8 cellular contexts compared by ENCODE assay signal in the genomic region with DNA sequence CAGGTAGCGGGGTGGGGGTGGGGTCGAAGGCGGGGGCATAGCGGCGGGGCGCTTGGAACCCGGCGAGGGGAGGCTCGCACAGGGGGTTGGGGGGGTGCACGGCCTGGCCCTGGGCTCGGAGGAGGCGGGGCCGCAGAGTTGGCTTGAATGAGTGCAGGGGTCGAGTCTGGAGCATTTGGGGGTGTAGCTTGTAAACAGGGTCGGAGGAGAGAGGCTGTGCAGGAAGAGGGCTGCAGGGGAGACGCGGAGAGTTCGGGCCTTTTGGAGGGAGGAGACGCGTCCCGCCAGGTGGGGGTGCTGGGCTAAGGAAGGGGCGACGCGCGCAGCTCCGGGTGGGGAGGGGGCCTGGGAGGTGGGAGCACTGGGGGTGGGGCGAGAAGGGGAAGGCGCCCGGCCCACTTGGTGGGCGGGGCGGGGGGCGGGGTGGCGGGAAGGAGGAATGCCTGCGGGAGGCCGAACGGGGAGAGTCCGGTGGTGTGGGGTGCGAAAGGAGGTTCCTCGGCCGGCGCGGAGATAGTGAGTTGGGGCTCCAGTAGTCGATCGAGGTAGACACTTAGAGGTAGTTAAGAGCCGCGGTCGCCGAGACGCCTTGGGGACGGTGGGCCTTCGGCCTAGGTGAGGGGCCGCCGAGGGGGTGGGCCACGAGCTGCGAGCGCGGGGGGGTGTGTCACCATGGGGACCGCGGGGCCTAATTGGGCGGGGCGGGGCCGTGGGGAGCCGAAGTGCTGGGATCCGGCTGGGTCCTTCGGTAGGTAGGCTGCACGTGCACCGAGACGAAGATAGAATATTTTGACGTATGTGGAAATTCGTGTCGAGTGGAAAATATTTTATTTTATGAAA. TPM values are rescaled to one million over a fixed set of nuclear protein-coding genes. Genes with fewer than 3 reads are reported as not detected.
A peak's percentile ranks its signal among the peaks of the same experiment; 100 is the strongest.
DNase-seq lines count a peak whose midpoint lies in the region; ATAC-seq and TF ChIP-seq lines count a peak whose summit lies in the region.

No MANE protein-coding gene starts in this region.

- intact Hi-C loops in Right ventricle myocardium superior (cut with DNase I) (loop anchor here (10.0 kb wide), 2 partner anchors 121 to 321 kb away; partner anchors contain the start of gene FBXO11), transverse colon (cut with DNase I; ENCODE audit: low total_unique reads) (loop anchor here (5.0 kb wide), 1 partner anchor 124 kb away; the partner anchor contains the start of gene FBXO11)

- 1 to 4% methylated on average over 6 to 56 of the region's 71 CpGs for WGBS in transverse colon (ENCODE audit: low coverage in 1 of 2), 2 donors

- in situ Hi-C loops in G401 (cut with HindIII; ENCODE audit: low sequenced_read_pairs) (no loop called here), HAP-1 (cut with MboI; ENCODE audit: low sequenced_read_pairs) (no loop called here), transverse colon (cut with MboI; ENCODE audit: low pct_ligation_motif_present in 1 of 4, low pct_unique_long_range_greater_than_20kb in 1 of 4, low sequenced_read_pairs in 3 of 4) (loop anchor here in 1 of 4 donors (10.0 kb wide), 1 partner anchor 121 kb away; the partner anchor contains the start of gene FBXO11)

- H3K4me3 ChIP-seq in HAP-1 (peak overlapping the region; percentile 91), MG63 (peak overlapping the region; percentile 87), transverse colon (peak overlapping the region; percentile 42 to 88 (median 83))

- DNase-seq in G401 (ENCODE audit: low spot score) (peak; percentile 41), HAP-1 (ENCODE audit: low spot score in 2 of 2) (peak; percentile 47 to 89), MG63 (peak; percentile 75), SKM-1 treated with dmso at 0.1 percent for 144 hours (lab: John Stamatoyannopoulos, UW; ENCODE audit: unreplicated experiment) (peak; percentile 54), Right ventricle myocardium superior (peak; percentile 75), pons (ENCODE audit: low spot score) (peak; percentile 41), transverse colon (peak; percentile 79)
- DNase-seq in activated naive CD8-positive, alpha-beta T cell treated with anti-CD3 and anti-CD28 coated beads for 36 hours: peak; percentile 76

- H3K36me3 ChIP-seq in HAP-1 (replicated peaks) (peaks cover 24% of the 10 kb centered on the region), MG63 (peaks cover 23% of the 10 kb centered on the region), transverse colon (no peaks in the 10 kb centered on the region)

- TF ChIP-seq CTCF in transverse colon (IDR thresholded peaks at IDR 0.05): no peak

- H3K27me3 Mint-ChIP-seq in activated naive CD8-positive, alpha-beta T cell treated with anti-CD3 and anti-CD28 coated beads for 36 hours: peaks cover 3% of the 10 kb centered on the region

- H3K9me3 Mint-ChIP-seq in activated naive CD8-positive, alpha-beta T cell treated with anti-CD3 and anti-CD28 coated beads for 36 hours: no peaks in the 10 kb centered on the region

- peaks cover 28% of the 10 kb centered on the region for H3K36me3 Mint-ChIP-seq in activated naive CD8-positive, alpha-beta T cell treated with anti-CD3 and anti-CD28 coated beads for 36 hours

- peaks cover 12% of the 10 kb centered on the region for H3K4me1 Mint-ChIP-seq in activated naive CD8-positive, alpha-beta T cell treated with anti-CD3 and anti-CD28 coated beads for 36 hours

- peaks cover 9% of the 10 kb centered on the region; the same call in 1 of the 2 replicates for H3K4me1 ChIP-seq in HAP-1
- H3K4me1 ChIP-seq in transverse colon: peaks cover 9 to 24% (median 19%) of the 10 kb centered on the region in 4 donors

- no peaks in the 10 kb centered on the region; the same call in 1 of the 2 replicates for H3K9me3 ChIP-seq in HAP-1
- no peaks in the 10 kb centered on the region for H3K9me3 ChIP-seq in MG63
- no peaks in the 10 kb centered on the region for H3K9me3 ChIP-seq in transverse colon

- peak overlapping the region; percentile 93 for H3K4me3 Mint-ChIP-seq in activated naive CD8-positive, alpha-beta T cell treated with anti-CD3 and anti-CD28 coated beads for 36 hours

- TF ChIP-seq EP300 in transverse colon (IDR thresholded peaks at IDR 0.05; ENCODE audit: low read depth): no peak

- H3K27me3 ChIP-seq in HAP-1 (ENCODE audit: low read depth) (no peaks in the 10 kb centered on the region), MG63 (no peaks in the 10 kb centered on the region), transverse colon (no peaks in the 10 kb centered on the region)

- ATAC-seq in Right ventricle myocardium superior (ENCODE audit: poor library complexity): peak; percentile 41

- no peak for TF ChIP-seq POLR2A in transverse colon (IDR thresholded peaks at IDR 0.05)

- H3K27ac ChIP-seq in transverse colon: peak overlapping the region; percentile 94 to 99 (median 96)

- H3K27ac Mint-ChIP-seq in activated naive CD8-positive, alpha-beta T cell treated with anti-CD3 and anti-CD28 coated beads for 36 hours: peak overlapping the region; percentile 92

RNA-seq across cellular contexts. Expression of gene MSH6, which starts 0.8 kb away (rescaled TPM):
- 71.4 and 156 TPM in 2 replicates for total RNA-seq in G401 (2014; rRNA removed; shearing (Covaris generic))
- total RNA-seq in MG63 (2014; rRNA removed; shearing (Covaris generic); ENCODE audit: low replicate concordance): 55.0 and 63.8 TPM in 2 replicates
- total RNA-seq in activated naive CD8-positive, alpha-beta T cell treated with anti-CD3 and anti-CD28 coated beads for 36 hours: 100 to 1,000 TPM; 163 to 173 TPM
- 25.0 TPM for total RNA-seq in Right ventricle myocardium superior
- 10 to 100 TPM; 15.9 to 21.9 (median 17.2) TPM for total RNA-seq in transverse colon

Comparison
In these comparisons a context has a peak if more than half of its experiments do, and no peak if none do; other contexts are left out.
1. Peak in every context shown above with its lines: DNase-seq, ATAC-seq, H3K4me3 ChIP-seq and H3K27ac ChIP-seq.